In the genomic region with DNA sequence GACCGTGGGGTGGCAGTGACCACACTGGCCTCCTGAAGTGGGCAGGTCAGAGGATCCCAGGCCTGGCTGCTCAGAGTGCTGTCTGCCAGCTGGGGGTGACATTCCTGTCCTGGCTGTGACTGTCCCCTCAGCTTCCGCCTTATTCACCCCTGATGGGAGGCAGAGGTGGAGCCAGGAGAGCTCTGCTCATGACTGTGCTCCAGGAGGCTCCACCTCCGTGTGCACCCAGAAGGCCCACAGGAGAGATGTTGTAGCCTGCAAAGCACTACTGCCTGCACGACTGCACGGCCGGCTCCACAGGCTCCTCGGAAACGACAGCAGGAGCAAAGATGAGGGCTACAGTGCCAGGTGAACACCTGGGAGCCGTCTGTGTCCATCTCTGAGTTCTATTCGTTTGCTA, we compare ENCODE assay signal across 1 cellular context.
TF ChIP-seq lines count a peak whose summit lies in the region.

No MANE protein-coding gene starts in this region.

TF ChIP-seq in HepG2, 621 proteins besides CTCF, POLR2A, EP300 and RAD21 (continued from another document):
- TF ChIP-seq TAF15 (IDR thresholded peaks at IDR 0.05; ENCODE audit: low read depth, low read length, poor library complexity, severe bottlenecking), result no peak
- TF ChIP-seq PHF8 (CRISPR knock-in tag; IDR thresholded peaks at IDR 0.05), result no peak
